Comparison of ENCODE assay signal across 8 cellular contexts in genomic region chr1:156421939-156422601, GRCh38. TPM values are rescaled to one million over a fixed set of nuclear protein-coding genes. Genes with fewer than 3 reads are reported as not detected.
DNase-seq lines count a peak whose midpoint lies in the region; ATAC-seq and TF ChIP-seq lines count a peak whose summit lies in the region.

No MANE protein-coding gene starts in this region.

- no peak for TF ChIP-seq POLR2A in esophagus squamous epithelium (IDR thresholded peaks at IDR 0.05)

- no peaks in the 10 kb centered on the region for H3K36me3 ChIP-seq in GM23248 (ENCODE audit: low read depth)
- peaks cover under 1% of the 10 kb centered on the region; the same call in 1 of the 2 replicates for H3K36me3 ChIP-seq in PC-9 (ENCODE audit: low read depth)
- H3K36me3 ChIP-seq in esophagus squamous epithelium = no peaks in the 10 kb centered on the region

- TF ChIP-seq CTCF in PC-9 (conservative IDR thresholded peaks at IDR 0.05) (no peak), esophagus squamous epithelium (IDR thresholded peaks at IDR 0.05) (no peak)

- 8% methylated on average over 12 of the region's 12 CpGs for WGBS in GM23248 (ENCODE audit: low coverage in 1 of 2, low lambda C conversion rate in 2 of 2, missing lambda C conversion rate in 2 of 2), 2 experiments
- WGBS in esophagus squamous epithelium, 2 donors = 5 to 16% methylated on average over 8 to 12 of the region's 12 CpGs

- peak overlapping the region; percentile 23; the same call in 1 of the 2 replicates for H2AFZ ChIP-seq in GM23248
- H2AFZ ChIP-seq in PC-9 = peak overlapping the region; percentile 86

- H3K79me2 ChIP-seq in GM23248 (ENCODE audit: insufficient read depth) = no peaks in the 10 kb centered on the region
- H3K79me2 ChIP-seq in PC-9 (ENCODE audit: low read depth) = peaks cover 35% of the 10 kb centered on the region

- CTCF ChIA-PET in PC-9 (lab: Charles Lee) = interaction anchor here (0.8 to 1.2 kb wide), 3 partner anchors 24 to 36 kb away, joined by 4 to 8 read pairs (median 5); no protein-coding TSS in a partner anchor

- peaks cover 94% of the 10 kb centered on the region for H3K27me3 ChIP-seq in GM23248 (replicated peaks; ENCODE audit: insufficient read depth)
- no peaks in the 10 kb centered on the region for H3K27me3 ChIP-seq in PC-9 (ENCODE audit: insufficient read depth, low read depth)
- H3K27me3 ChIP-seq in esophagus squamous epithelium = peaks cover 19 to 100% (median 23%) of the 10 kb centered on the region in 4 donors

- in situ Hi-C loops in GM23248 (cut with MboI) = no loop called here

- H3K9me2 ChIP-seq in GM23248 (ENCODE audit: insufficient read depth) (no peaks in the 10 kb centered on the region), PC-9 (ENCODE audit: insufficient read depth) (no peaks in the 10 kb centered on the region)

- H3K9me3 ChIP-seq in GM23248 (ENCODE audit: low read depth) (no peaks in the 10 kb centered on the region), PC-9 (ENCODE audit: insufficient read depth, low read depth) (no peaks in the 10 kb centered on the region), esophagus squamous epithelium (no peaks in the 10 kb centered on the region)

- DNase-seq in GM23248 (no peak), PC-9 (no peak), esophagus squamous epithelium (lab: John Stamatoyannopoulos, UW) (no peak), left colon (no peak), epidermal melanocyte (ENCODE audit: insufficient read length, low spot score) (no peak)

- H3K4me2 ChIP-seq in GM23248 (ENCODE audit: unreplicated experiment) (peak overlapping the region; percentile 25), PC-9 (peak overlapping the region; percentile 80)

- POLR2A ChIA-PET in PC-9 (lab: Charles Lee; ENCODE audit: unreplicated experiment) = interaction anchor here (0.7 to 0.9 kb wide), 2 partner anchors 213 to 1404 kb away, joined by 3 to 4 read pairs; no protein-coding TSS in a partner anchor

- no peak overlapping the region for H3K27ac ChIP-seq in GM23248
- H3K27ac ChIP-seq in PC-9 = no peak overlapping the region
- H3K27ac ChIP-seq in esophagus squamous epithelium = peak overlapping the region in 2 of 4 donors; percentile 25 to 37
- no peak overlapping the region for H3K27ac ChIP-seq in skin epidermis

- H4K20me1 ChIP-seq in GM23248 (ENCODE audit: insufficient read depth) = no peaks in the 10 kb centered on the region
- H4K20me1 ChIP-seq in PC-9 (ENCODE audit: insufficient read depth) = no peaks in the 10 kb centered on the region

- H3K4me1 ChIP-seq in GM23248 (ENCODE audit: insufficient read depth) = no peaks in the 10 kb centered on the region
- peaks cover 31% of the 10 kb centered on the region for H3K4me1 ChIP-seq in PC-9 (replicated peaks; ENCODE audit: insufficient read depth)
- peaks cover 23 to 34% (median 31%) of the 10 kb centered on the region in 3 donors for H3K4me1 ChIP-seq in esophagus squamous epithelium

- TSS peak; percentile 34 for BruUV-seq in PC-9 (replicated peaks; lab: Mats Ljungman, UMichigan)

- intact Hi-C loops in PC-9 (cut with micrococcal nuclease; ENCODE audit: unreplicated experiment) (no loop called here), esophagus squamous epithelium (cut with DNase I) (no loop called here), left colon (cut with DNase I, micrococcal nuclease) (no loop called here)

- H3K4me3 ChIP-seq in GM23248 (peak overlapping the region; percentile 44), PC-9 (peak overlapping the region; percentile 84), esophagus squamous epithelium (peak overlapping the region; percentile 16 to 53 (median 30)), skin epidermis (peak overlapping the region in 6 of 7 experiments; percentile 12 to 33 (median 25))

- no peak for ATAC-seq in HG02852 (IDR thresholded peaks at IDR 0.05; ENCODE audit: unreplicated experiment)
- ATAC-seq in left colon = no peak
- ATAC-seq in GM18868 (IDR thresholded peaks at IDR 0.05; ENCODE audit: unreplicated experiment) = no peak

- H3K9ac ChIP-seq in GM23248 = no peak overlapping the region

- H3F3A ChIP-seq in GM23248 (ENCODE audit: insufficient read depth) (no peaks in the 10 kb centered on the region), PC-9 (ENCODE audit: insufficient read depth, low read depth) (peaks cover 9% of the 10 kb centered on the region; the same call in 1 of the 2 replicates)

RNA-seq across cellular contexts. Expression of gene RHBG, which starts 53.1 kb away (rescaled TPM):
- total RNA-seq in GM23248 (2014; rRNA removed; shearing (Covaris generic)) = not detected in 2 replicates
- not detected in 2 replicates for polyA plus RNA-seq in GM23248 (2016; fragmentation: Nextera tagmentation; extraction: Ambion mirVana)
- total RNA-seq in PC-9 (2021) (1.8 and 4.0 TPM in 2 replicates), esophagus squamous epithelium (1 to 10 TPM in 2 of 4 donors, under 1 TPM in 2; 0.23 to 1.6 (median 1.1) TPM), left colon (not detected)

Comparison
In these comparisons a context has a peak if more than half of its experiments do, and no peak if none do; other contexts are left out.
1. H3K4me3 ChIP-seq: peak in every context shown above with its lines; median percentile 84 in PC-9; 44 in GM23248; 30 in esophagus squamous epithelium; 25 in skin epidermis.